8 cellular contexts compared by ENCODE assay signal in genomic region chr16:56519459-56520250, GRCh38. TPM values are rescaled to one million over a fixed set of nuclear protein-coding genes. Genes with fewer than 3 reads are reported as not detected.
DNase-seq lines count a peak whose midpoint lies in the region; ATAC-seq and TF ChIP-seq lines count a peak whose summit lies in the region.

BBS2 (minus strand) TSS chr16:56520024; CDS start chr16:56519862, 162 bp downstream.

- peak within 1 kb of the TSS; percentile 71 to 88 for H3K9ac ChIP-seq in liver (ENCODE audit: low read depth in 1 of 2, low read length in 2 of 2)

- intact Hi-C loops in activated CD4-positive, alpha-beta memory T cell treated with anti-CD3 and anti-CD28 coated beads for 36 hours (cut with micrococcal nuclease), result loop anchor here (10.0 kb wide), 1 partner anchor 325 kb away; the partner anchor contains the start of gene GNAO1

- peak within 1 kb of the TSS; percentile 80 for H3K27ac Mint-ChIP-seq in activated CD4-positive, alpha-beta memory T cell treated with anti-CD3 and anti-CD28 coated beads for 36 hours

- peak within 1 kb of the TSS; percentile 84 to 99 (median 92) for H3K4me3 ChIP-seq in liver (ENCODE audit: low read depth in 1 of 3, low read length in 3 of 3)

- DNase-seq in CD1c-positive myeloid dendritic cell (ENCODE audit: extremely low spot score) (peak; percentile 95), NCI-H774 (lab: John Stamatoyannopoulos, UW) (peak; percentile 88), dermis microvascular lymphatic vessel endothelial cell (ENCODE audit: low read depth in 2 of 2) (peak; percentile 47 to 82)
- peak; percentile 93 for DNase-seq in activated CD4-positive, alpha-beta memory T cell treated with anti-CD3 and anti-CD28 coated beads for 36 hours
- peak; percentile 94 for DNase-seq in stimulated activated CD4-positive, alpha-beta T cell treated with anti-CD3 and anti-CD28 coated beads, Interleukin-4, amount 100 ng/mL, for 1 hour

- no peaks in the 10 kb centered on the region for H3K36me3 ChIP-seq in liver (ENCODE audit: control insufficient read depth in 4 of 4, insufficient read depth in 3 of 4, low read depth in 1 of 4, low read length in 3 of 4)

- H3K9me3 ChIP-seq in liver (ENCODE audit: control insufficient read depth in 4 of 4, low read length in 3 of 4), result no peaks in the 10 kb centered on the region

- peaks cover 5 to 13% (median 8%) of the 10 kb centered on the region in 4 donors for H3K4me1 ChIP-seq in liver (ENCODE audit: control insufficient read depth in 4 of 4, insufficient read depth in 4 of 4, low read length in 3 of 4)

- H3K9me3 Mint-ChIP-seq in activated CD4-positive, alpha-beta memory T cell treated with anti-CD3 and anti-CD28 coated beads for 36 hours, result no peaks in the 10 kb centered on the region

- CTCF ChIA-PET in activated CD4-positive, alpha-beta memory T cell treated with anti-CD3 and anti-CD28 coated beads for 36 hours (lab: Charles Lee), result interaction anchor here (0.6 to 1.3 kb wide), 2 partner anchors 70 to 182 kb away, joined by 3 read pairs; no protein-coding TSS in a partner anchor

- H3K27me3 Mint-ChIP-seq in activated CD4-positive, alpha-beta memory T cell treated with anti-CD3 and anti-CD28 coated beads for 36 hours, result no peaks in the 10 kb centered on the region

- peak within 1 kb of the TSS; percentile 83 to 94 for H3K27ac ChIP-seq in liver (ENCODE audit: low read depth in 1 of 2, low read length in 2 of 2)

- ATAC-seq in GM19395 (IDR thresholded peaks at IDR 0.05; ENCODE audit: unreplicated experiment) (peak; percentile 87), HG03558 (IDR thresholded peaks at IDR 0.05; ENCODE audit: extremely low read depth, unreplicated experiment) (peak; percentile 40)

- peak in 1 of 2 donors; percentile 6 for TF ChIP-seq RAD21 in liver (IDR thresholded peaks at IDR 0.05)

- POLR2A ChIA-PET in activated CD4-positive, alpha-beta memory T cell treated with anti-CD3 and anti-CD28 coated beads for 36 hours (lab: Charles Lee), result no interaction called here

- peak within 1 kb of the TSS; percentile 79 for H3K4me3 Mint-ChIP-seq in activated CD4-positive, alpha-beta memory T cell treated with anti-CD3 and anti-CD28 coated beads for 36 hours

- TF ChIP-seq CTCF in liver (IDR thresholded peaks at IDR 0.05; ENCODE audit: low read depth, low read length, missing input control), result peak; percentile 13

- H3K36me3 Mint-ChIP-seq in activated CD4-positive, alpha-beta memory T cell treated with anti-CD3 and anti-CD28 coated beads for 36 hours, result no peaks in the 10 kb centered on the region

- WGBS in liver, result under 1% methylated on average over 65 of the region's 65 CpGs

- peaks cover 40% of the 10 kb centered on the region for H3K4me1 Mint-ChIP-seq in activated CD4-positive, alpha-beta memory T cell treated with anti-CD3 and anti-CD28 coated beads for 36 hours (ENCODE audit: low read depth)

- H3K27me3 ChIP-seq in liver (ENCODE audit: control insufficient read depth in 4 of 4, insufficient read depth in 4 of 4, low read length in 3 of 4), result no peaks in the 10 kb centered on the region

TF ChIP-seq in liver, 16 proteins besides CTCF, POLR2A, EP300 and RAD21:
- TF ChIP-seq JUND (IDR thresholded peaks at IDR 0.05) (no peak), NR2F2 (IDR thresholded peaks at IDR 0.05) (no peak), YY1 (IDR thresholded peaks at IDR 0.05) (peak; percentile 88)

RNA-seq across cellular contexts. Expression of gene BBS2, which starts in this region (rescaled TPM):
- total RNA-seq in activated CD4-positive, alpha-beta memory T cell treated with anti-CD3 and anti-CD28 coated beads for 36 hours, result 10 to 100 TPM; 21.5 to 22.6 TPM
- total RNA-seq in dermis microvascular lymphatic vessel endothelial cell, result 39.2 and 40.8 TPM in 2 replicates
- total RNA-seq in liver, result 10 to 100 TPM; 11.3 to 13.8 TPM
- polyA plus RNA-seq in liver, result 10 to 100 TPM in 1 of 2 donors, 1 to 10 TPM in 1; 7.1 to 10.9 TPM

Comparison
In these comparisons a context has a peak if more than half of its experiments do, and no peak if none do; other contexts are left out.
1. Peak in every context shown above with its lines: DNase-seq, ATAC-seq, H3K4me3 ChIP-seq and H3K27ac ChIP-seq.